20 cellular contexts compared by ENCODE assay signal in genomic region chr15:99550077-99550476, GRCh38. TPM values are rescaled to one million over a fixed set of nuclear protein-coding genes. Genes with fewer than 3 reads are reported as not detected.
DNase-seq lines count a peak whose midpoint lies in the region; ATAC-seq and TF ChIP-seq lines count a peak whose summit lies in the region.
"Had no signal": no experiment of that assay in that cellular context is flagged by ENCODE, and none has a peak within 500 bp of the region (broad histone marks: within the 10 kb centered on the region; RNA-seq: fewer than 3 reads in every experiment).

No MANE protein-coding gene starts in this region.

- no peak overlapping the region for H3K27ac Mint-ChIP-seq in activated CD4-positive, alpha-beta memory T cell treated with anti-CD3 and anti-CD28 coated beads for 36 hours
- no peak overlapping the region for H3K27ac Mint-ChIP-seq in activated CD4-positive, alpha-beta memory T cell treated with anti-CD3 and anti-CD28 coated beads, Interleukin-2, amount 10 ng/mL, durations not matched to agents 7 days and 5 days
- H3K27ac Mint-ChIP-seq in activated naive CD8-positive, alpha-beta T cell treated with anti-CD3 and anti-CD28 coated beads for 36 hours: no peak overlapping the region
- no peak overlapping the region for H3K27ac Mint-ChIP-seq in stimulated activated naive CD8-positive, alpha-beta T cell treated with anti-CD3 and anti-CD28 coated beads, Interleukin-15, amount 100 ng/mL, for 72 hours
- H3K27ac Mint-ChIP-seq in HFFc6: no peak overlapping the region
- H3K27ac Mint-ChIP-seq: IgD-negative memory B cell had no signal

- TF ChIP-seq CTCF in HFFc6 (IDR thresholded peaks at IDR 0.05): no peak

- H3K27me3 Mint-ChIP-seq in activated CD4-positive, alpha-beta memory T cell treated with anti-CD3 and anti-CD28 coated beads for 36 hours: no peaks in the 10 kb centered on the region
- H3K27me3 Mint-ChIP-seq in activated CD4-positive, alpha-beta memory T cell treated with anti-CD3 and anti-CD28 coated beads, Interleukin-2, amount 10 ng/mL, durations not matched to agents 7 days and 5 days: no peaks in the 10 kb centered on the region
- H3K27me3 Mint-ChIP-seq in activated naive CD8-positive, alpha-beta T cell treated with anti-CD3 and anti-CD28 coated beads for 36 hours: no peaks in the 10 kb centered on the region
- peaks cover 7% of the 10 kb centered on the region for H3K27me3 Mint-ChIP-seq in stimulated activated naive CD8-positive, alpha-beta T cell treated with anti-CD3 and anti-CD28 coated beads, Interleukin-15, amount 100 ng/mL, for 72 hours
- peaks cover 29% of the 10 kb centered on the region for H3K27me3 Mint-ChIP-seq in HFFc6 (ENCODE audit: insufficient read depth)
- H3K27me3 Mint-ChIP-seq: IgD-negative memory B cell had no signal

- no peaks in the 10 kb centered on the region for H3K9me3 Mint-ChIP-seq in activated CD4-positive, alpha-beta memory T cell treated with anti-CD3 and anti-CD28 coated beads for 36 hours
- H3K9me3 Mint-ChIP-seq in activated CD4-positive, alpha-beta memory T cell treated with anti-CD3 and anti-CD28 coated beads, Interleukin-2, amount 10 ng/mL, durations not matched to agents 7 days and 5 days: no peaks in the 10 kb centered on the region
- no peaks in the 10 kb centered on the region for H3K9me3 Mint-ChIP-seq in activated naive CD8-positive, alpha-beta T cell treated with anti-CD3 and anti-CD28 coated beads for 36 hours
- no peaks in the 10 kb centered on the region for H3K9me3 Mint-ChIP-seq in stimulated activated naive CD8-positive, alpha-beta T cell treated with anti-CD3 and anti-CD28 coated beads, Interleukin-15, amount 100 ng/mL, for 72 hours
- no peaks in the 10 kb centered on the region for H3K9me3 Mint-ChIP-seq in HFFc6
- H3K9me3 Mint-ChIP-seq: IgD-negative memory B cell had no signal

- no peaks in the 10 kb centered on the region for H3K36me3 Mint-ChIP-seq in activated CD4-positive, alpha-beta memory T cell treated with anti-CD3 and anti-CD28 coated beads for 36 hours
- no peaks in the 10 kb centered on the region for H3K36me3 Mint-ChIP-seq in activated CD4-positive, alpha-beta memory T cell treated with anti-CD3 and anti-CD28 coated beads, Interleukin-2, amount 10 ng/mL, durations not matched to agents 7 days and 5 days (ENCODE audit: low read depth)
- peaks cover 2% of the 10 kb centered on the region for H3K36me3 Mint-ChIP-seq in activated naive CD8-positive, alpha-beta T cell treated with anti-CD3 and anti-CD28 coated beads for 36 hours
- H3K36me3 Mint-ChIP-seq in HFFc6 (ENCODE audit: low read depth): no peaks in the 10 kb centered on the region
- H3K36me3 Mint-ChIP-seq: CD14-positive monocyte, IgD-negative memory B cell had no signal

- intact Hi-C loops in activated CD4-positive, alpha-beta memory T cell treated with anti-CD3 and anti-CD28 coated beads for 36 hours (cut with micrococcal nuclease): no loop called here

- peak; percentile 98 for ATAC-seq in stimulated activated naive CD8-positive, alpha-beta T cell treated with anti-CD3 and anti-CD28 coated beads, Interleukin-15, amount 100 ng/mL, for 72 hours
- ATAC-seq: GM12878 had no signal

- DNase-seq in activated CD4-positive, alpha-beta memory T cell treated with anti-CD3 and anti-CD28 coated beads for 36 hours: peak; percentile 61
- DNase-seq in activated CD4-positive, alpha-beta memory T cell treated with anti-CD3 and anti-CD28 coated beads, Interleukin-2, amount 10 ng/mL, durations not matched to agents 7 days and 5 days: no peak
- DNase-seq in stimulated activated naive CD4-positive, alpha-beta T cell treated with Interleukin-2 at 50 U/mL for 16 hours (lab: John Stamatoyannopoulos, UW): peak; percentile 2
- DNase-seq in stimulated activated naive CD4-positive, alpha-beta T cell (lab: John Stamatoyannopoulos, UW): no peak
- DNase-seq in activated naive CD8-positive, alpha-beta T cell treated with anti-CD3 and anti-CD28 coated beads for 36 hours: peak; percentile 32
- peak in 1 of 2 donors; percentile 41 for DNase-seq in stimulated activated naive CD8-positive, alpha-beta T cell treated with anti-CD3 and anti-CD28 coated beads, Interleukin-15, amount 100 ng/mL, for 72 hours
- DNase-seq in AG08396 (ENCODE audit: low spot score) (no peak), HFFc6 (no peak)
- DNase-seq: AML-193, DMS 273 treated with DMSO at 0.1 percent for 48 hours, GDM1, HCEC 1CT, NCI-H1436, NCI-H2029, NCI-H2171, NCI-H446 treated with DMSO at 0.1 percent for 48 hours, OCI-M1 had no signal

- CTCF ChIA-PET in activated CD4-positive, alpha-beta memory T cell treated with anti-CD3 and anti-CD28 coated beads for 36 hours (lab: Charles Lee): interaction anchor here (1.4 kb wide), 1 partner anchor 13 kb away, joined by 3 read pairs; no protein-coding TSS in a partner anchor
- CTCF ChIA-PET in activated CD4-positive, alpha-beta memory T cell treated with anti-CD3 and anti-CD28 coated beads, Interleukin-2, amount 10 ng/mL, durations not matched to agents 7 days and 5 days (lab: Charles Lee): interaction anchor here (1.5 kb wide), 1 partner anchor 14 kb away, joined by 3 read pairs; no protein-coding TSS in a partner anchor

- POLR2A ChIA-PET in activated CD4-positive, alpha-beta memory T cell treated with anti-CD3 and anti-CD28 coated beads for 36 hours (lab: Charles Lee): no interaction called here
- POLR2A ChIA-PET in activated CD4-positive, alpha-beta memory T cell treated with anti-CD3 and anti-CD28 coated beads, Interleukin-2, amount 10 ng/mL, durations not matched to agents 7 days and 5 days (lab: Charles Lee): interaction anchor here (2.8 kb wide), 1 partner anchor 16 kb away, joined by 14 read pairs; the partner anchor contains the start of gene MEF2A

- no peak overlapping the region for H3K4me3 Mint-ChIP-seq in activated CD4-positive, alpha-beta memory T cell treated with anti-CD3 and anti-CD28 coated beads for 36 hours
- no peak overlapping the region for H3K4me3 Mint-ChIP-seq in activated CD4-positive, alpha-beta memory T cell treated with anti-CD3 and anti-CD28 coated beads, Interleukin-2, amount 10 ng/mL, durations not matched to agents 7 days and 5 days
- H3K4me3 Mint-ChIP-seq in activated naive CD8-positive, alpha-beta T cell treated with anti-CD3 and anti-CD28 coated beads for 36 hours: no peak overlapping the region
- H3K4me3 Mint-ChIP-seq in stimulated activated naive CD8-positive, alpha-beta T cell treated with anti-CD3 and anti-CD28 coated beads, Interleukin-15, amount 100 ng/mL, for 72 hours: no peak overlapping the region
- H3K4me3 Mint-ChIP-seq in HFFc6: no peak overlapping the region
- H3K4me3 Mint-ChIP-seq: CD14-positive monocyte had no signal

- H3K4me1 Mint-ChIP-seq in activated CD4-positive, alpha-beta memory T cell treated with anti-CD3 and anti-CD28 coated beads for 36 hours (ENCODE audit: low read depth): peaks cover 6% of the 10 kb centered on the region
- H3K4me1 Mint-ChIP-seq in activated CD4-positive, alpha-beta memory T cell treated with anti-CD3 and anti-CD28 coated beads, Interleukin-2, amount 10 ng/mL, durations not matched to agents 7 days and 5 days: peaks cover 5% of the 10 kb centered on the region
- H3K4me1 Mint-ChIP-seq in activated naive CD8-positive, alpha-beta T cell treated with anti-CD3 and anti-CD28 coated beads for 36 hours: peaks cover 7% of the 10 kb centered on the region
- H3K4me1 Mint-ChIP-seq in stimulated activated naive CD8-positive, alpha-beta T cell treated with anti-CD3 and anti-CD28 coated beads, Interleukin-15, amount 100 ng/mL, for 72 hours: peaks cover 11% of the 10 kb centered on the region
- H3K4me1 Mint-ChIP-seq in HFFc6 (ENCODE audit: low read depth): no peaks in the 10 kb centered on the region

RNA-seq across cellular contexts. Expression of gene MEF2A, which starts 15.7 kb away (rescaled TPM):
- total RNA-seq in activated CD4-positive, alpha-beta memory T cell treated with anti-CD3 and anti-CD28 coated beads for 36 hours: 10 to 100 TPM; 15.9 to 19.5 TPM
- total RNA-seq in activated CD4-positive, alpha-beta memory T cell treated with anti-CD3 and anti-CD28 coated beads, Interleukin-2, amount 10 ng/mL, durations not matched to agents 7 days and 5 days: 10 to 100 TPM; 24.6 to 24.8 TPM
- 10 to 100 TPM; 20.9 to 21.9 TPM for total RNA-seq in activated naive CD8-positive, alpha-beta T cell treated with anti-CD3 and anti-CD28 coated beads for 36 hours
- 10 to 100 TPM; 22.8 to 25.8 (median 24.0) TPM for total RNA-seq in HFFc6 (2021; fragmentation: NEBNext Ultra II Directional; extraction: Animal tissue kit (Norgen Biotek cat#: 25700))

Comparison
In these comparisons a context has a peak if more than half of its experiments do, and no peak if none do; other contexts are left out.
1. DNase-seq: peak in activated CD4-positive, alpha-beta memory T cell treated with anti-CD3 and anti-CD28 coated beads for 36 hours (single experiment), stimulated activated naive CD4-positive, alpha-beta T cell treated with Interleukin-2 at 50 U/mL for 16 hours (single experiment) and activated naive CD8-positive, alpha-beta T cell treated with anti-CD3 and anti-CD28 coated beads for 36 hours (single experiment); none in activated CD4-positive, alpha-beta memory T cell treated with anti-CD3 and anti-CD28 coated beads, Interleukin-2, amount 10 ng/mL, durations not matched to agents 7 days and 5 days (single experiment), stimulated activated naive CD4-positive, alpha-beta T cell (0 of 6), AG08396 (single experiment) and HFFc6 (single experiment).